Comparison of ENCODE assay signal across 7 cellular contexts in genomic region chr11:43943931-43944751, GRCh38. TPM values are rescaled to one million over a fixed set of nuclear protein-coding genes. Genes with fewer than 3 reads are reported as not detected.
A peak's percentile ranks its signal among the peaks of the same experiment; 100 is the strongest.
DNase-seq lines count a peak whose midpoint lies in the region; ATAC-seq and TF ChIP-seq lines count a peak whose summit lies in the region.

No MANE protein-coding gene starts in this region.

- peak overlapping the region; percentile 79 for H3K9ac ChIP-seq in neuronal stem cell (ENCODE audit: low read depth, low read length, poor library complexity)

- H3K18ac ChIP-seq in neuronal stem cell (ENCODE audit: low read length), result peak overlapping the region; percentile 33

- peaks cover 75% of the 10 kb centered on the region for H3K27me3 Mint-ChIP-seq in T-helper 17 cell

- H3K79me1 ChIP-seq in neuronal stem cell (ENCODE audit: low read depth, low read length), result no peaks in the 10 kb centered on the region

- TF ChIP-seq CTCF in esophagus muscularis mucosa (IDR thresholded peaks at IDR 0.05), result no peak

- H3K36me3 ChIP-seq in esophagus muscularis mucosa (no peaks in the 10 kb centered on the region), neuronal stem cell (replicated peaks in 1 of 2; ENCODE audit: control insufficient read depth in 2 of 2, insufficient read depth in 2 of 2, low read length in 2 of 2) (no peaks in the 10 kb centered on the region)

- no peak overlapping the region for H2BK5ac ChIP-seq in neuronal stem cell (ENCODE audit: low read length)

- H3K27ac ChIP-seq in esophagus muscularis mucosa (replicated peaks in 1 of 4) (peak overlapping the region; percentile 86 to 93 (median 89)), neuronal stem cell (replicated peaks; ENCODE audit: low read length) (no peak overlapping the region)

- peak overlapping the region; percentile 81 for H3K23ac ChIP-seq in neuronal stem cell (ENCODE audit: low read depth, low read length, poor library complexity)

- no peak overlapping the region for H4K8ac ChIP-seq in neuronal stem cell (ENCODE audit: low read depth, low read length)

- 3% methylated on average over 19 of the region's 54 CpGs for WGBS in esophagus muscularis mucosa
- WGBS in neuronal stem cell (ENCODE audit: extremely low coverage in 2 of 2, insufficient read length in 2 of 2, insufficient replicate concordance in 1 of 2), 2 donors, result no CpG with 5 or more reads among the region's 54 CpGs

- TF ChIP-seq EP300 in esophagus muscularis mucosa (IDR thresholded peaks at IDR 0.05), result no peak

- H3K14ac ChIP-seq in neuronal stem cell (ENCODE audit: low read length), result no peak overlapping the region

- peak overlapping the region; percentile 97 for H3K4me2 ChIP-seq in neuronal stem cell (ENCODE audit: insufficient read depth, low read length, poor library complexity, severe bottlenecking)

- peak; percentile 21 for TF ChIP-seq POLR2A in esophagus muscularis mucosa (IDR thresholded peaks at IDR 0.05; ENCODE audit: low read depth)

- peak; percentile 29 for ATAC-seq in T-helper 17 cell

- H3K4me3 Mint-ChIP-seq in T-helper 17 cell, result peak overlapping the region; percentile 96

- H4K91ac ChIP-seq in neuronal stem cell (ENCODE audit: low read depth, low read length, poor library complexity), result no peak overlapping the region

- intact Hi-C loops in esophagus muscularis mucosa (cut with DNase I), result no loop called here

- H3K27ac Mint-ChIP-seq in T-helper 17 cell, result no peak overlapping the region

- H3K4me1 ChIP-seq in esophagus muscularis mucosa (peaks cover 23 to 35% (median 34%) of the 10 kb centered on the region in 4 donors), neuronal stem cell (ENCODE audit: control insufficient read depth in 2 of 2, insufficient read depth in 1 of 2, low read depth in 1 of 2, low read length in 2 of 2) (peaks cover 12 to 13% of the 10 kb centered on the region in 2 donors)

- no peak overlapping the region for H3K4ac ChIP-seq in neuronal stem cell (ENCODE audit: low read length)

- peak overlapping the region; percentile 20 for H2BK15ac ChIP-seq in neuronal stem cell (ENCODE audit: low read length)

- H3K27me3 ChIP-seq in esophagus muscularis mucosa (peaks cover 0 to 13% (median 0%) of the 10 kb centered on the region in 4 donors), neuronal stem cell (ENCODE audit: control insufficient read depth in 3 of 3, insufficient read depth in 3 of 3, low read depth in 1 of 3, low read length in 3 of 3) (peaks cover 18 to 76% (median 35%) of the 10 kb centered on the region in 3 experiments)

- peaks cover 15% of the 10 kb centered on the region for H3K4me1 Mint-ChIP-seq in T-helper 17 cell

- peaks cover 13% of the 10 kb centered on the region for H3K36me3 Mint-ChIP-seq in T-helper 17 cell (ENCODE audit: low read depth)

- H2AFZ ChIP-seq in neuronal stem cell (ENCODE audit: low read length), result peak overlapping the region; percentile 98

- no peak overlapping the region for H2BK12ac ChIP-seq in neuronal stem cell (ENCODE audit: low read length)

- no peak overlapping the region for H2AK5ac ChIP-seq in neuronal stem cell (ENCODE audit: low read depth, low read length)

- no peaks in the 10 kb centered on the region for H3K9me3 ChIP-seq in T-helper 17 cell (ENCODE audit: control insufficient read depth, low read length, poor library complexity, severe bottlenecking)
- H3K9me3 ChIP-seq in esophagus muscularis mucosa, result no peaks in the 10 kb centered on the region
- no peaks in the 10 kb centered on the region for H3K9me3 ChIP-seq in neuronal stem cell (replicated peaks in 1 of 2; ENCODE audit: control insufficient read depth in 2 of 2, insufficient read depth in 1 of 2, low read depth in 1 of 2, low read length in 2 of 2)

- DNase-seq in GOT3 (lab: John Stamatoyannopoulos, UW) (peak; percentile 8), T-helper 17 cell (no peak), esophagus muscularis mucosa (ENCODE audit: extremely low spot score) (no peak), neuronal stem cell (ENCODE audit: low spot score) (no peak), NCI-H2081 treated with DMSO at 0.1 percent for 48 hours (lab: John Stamatoyannopoulos, UW) (no peak), midbrain (lab: John Stamatoyannopoulos, UW) (no peak), GM19238 (ENCODE audit: insufficient read length, low spot score) (no peak)

- H3K4me3 ChIP-seq in esophagus muscularis mucosa, result peak overlapping the region; percentile 63 to 78 (median 75)
- H3K4me3 ChIP-seq in neuronal stem cell (ENCODE audit: low read length in 2 of 2), result peak overlapping the region; percentile 13 to 73

- no peak overlapping the region for H2BK120ac ChIP-seq in neuronal stem cell (ENCODE audit: low read depth, low read length)

RNA-seq across cellular contexts. Expression of gene C11orf96, which starts 1.7 kb away (rescaled TPM):
- total RNA-seq in T-helper 17 cell (under 1 TPM in 1 of 2 donors, not detected in 1; 0.34 TPM), esophagus muscularis mucosa (100 to 1,000 TPM in 1 of 4 donors, 10 to 100 TPM in 3; 23.3 to 645 (median 96.5) TPM)
- polyA plus RNA-seq in neuronal stem cell (2013, experiment 1 of 2), result 3.5 TPM
- polyA plus RNA-seq in neuronal stem cell (2013, experiment 2 of 2), result 4.2 TPM

Comparison
In these comparisons a context has a peak if more than half of its experiments do, and no peak if none do; other contexts are left out.
1. RNA of gene C11orf96, which starts 1.7 kb away (total RNA-seq): 23.3 to 645 TPM in esophagus muscularis mucosa; 0.34 TPM in T-helper 17 cell; every median in the first group is over 10 times any median in the second.